In the genomic region with DNA sequence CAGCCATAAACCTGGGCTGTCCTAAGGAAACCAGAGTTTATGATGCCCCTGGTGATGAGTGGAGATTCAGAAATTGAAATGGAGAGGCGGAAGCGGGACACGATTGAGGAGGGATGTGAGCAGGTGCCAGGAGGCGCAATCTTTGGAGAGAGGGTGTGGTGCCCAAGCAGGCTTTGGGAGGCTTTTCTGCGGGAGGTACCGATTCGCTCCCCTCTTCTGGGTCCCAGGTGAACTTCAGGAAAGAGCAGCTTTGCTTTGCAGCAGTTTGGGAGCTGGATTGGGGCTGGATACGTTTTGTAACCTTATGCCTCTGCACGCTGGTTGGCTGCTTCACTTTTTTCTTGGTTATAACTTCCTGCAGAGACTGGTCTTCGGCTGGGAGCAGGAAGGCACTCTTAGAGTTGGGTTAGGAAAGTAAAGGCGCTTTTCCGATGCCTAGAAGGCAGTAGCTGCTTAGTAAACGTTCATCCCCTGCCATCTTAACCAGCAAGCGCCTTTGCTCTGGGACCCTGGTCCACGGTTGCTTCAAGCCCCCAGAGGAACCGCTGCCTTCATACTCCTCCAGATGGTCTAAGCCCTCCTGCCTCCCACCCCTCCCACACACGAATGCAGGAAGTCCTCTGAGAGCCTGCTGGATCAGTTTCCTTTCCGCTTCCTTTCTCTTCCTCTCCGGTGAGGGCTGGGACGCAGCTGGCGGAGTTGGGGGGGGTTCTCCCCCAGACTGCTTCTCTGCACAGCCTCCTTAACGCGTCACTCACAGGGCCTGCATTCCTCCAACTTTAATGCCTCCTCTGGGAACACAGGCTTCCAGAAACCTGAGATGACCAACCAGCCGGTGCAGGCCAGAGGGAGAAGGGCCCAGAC, we compare ENCODE assay signal across 9 cellular contexts. TPM values are rescaled to one million over a fixed set of nuclear protein-coding genes. Genes with fewer than 3 reads are reported as not detected.
DNase-seq lines count a peak whose midpoint lies in the region; ATAC-seq, FAIRE-seq and TF ChIP-seq lines count a peak whose summit lies in the region.
"Had no signal": no experiment of that assay in that cellular context is flagged by ENCODE, and none has a peak within 500 bp of the region (broad histone marks: within the 10 kb centered on the region; RNA-seq: fewer than 3 reads in every experiment).

No MANE protein-coding gene starts in this region.

- BruUV-seq in HepG2 (replicated peaks; lab: Mats Ljungman, UMichigan) = no TSS peak

- ATAC-seq in HepG2 = peak; percentile 62

- TF ChIP-seq POLR2A in HepG2 (IDR thresholded peaks at IDR 0.05; ENCODE audit: insufficient read depth in 1 of 2, low read depth in 2 of 2, low read length in 2 of 2) = no peak

- H3K9me3 ChIP-seq in HUES64 (ENCODE audit: insufficient read depth, low read depth, low read length) (no peaks in the 10 kb centered on the region), astrocyte (ENCODE audit: insufficient read depth, low read depth, low read length) (no peaks in the 10 kb centered on the region), HepG2 (ENCODE audit: low read length) (no peaks in the 10 kb centered on the region), tibial artery (no peaks in the 10 kb centered on the region)

- no peaks in the 10 kb centered on the region for H4K20me1 ChIP-seq in astrocyte (ENCODE audit: insufficient read depth, low read length)
- H4K20me1 ChIP-seq in HepG2 (ENCODE audit: insufficient read depth, low read length) = no peaks in the 10 kb centered on the region

- H3K36me3 Mint-ChIP-seq in astrocyte (ENCODE audit: low read depth, unreplicated experiment) (no peaks in the 10 kb centered on the region), progenitor cell of endocrine pancreas (ENCODE audit: insufficient read depth) (no peaks in the 10 kb centered on the region)
- H3K36me3 Mint-ChIP-seq in activated CD4-positive, alpha-beta T cell treated with anti-CD3 and anti-CD28 coated beads, Interleukin-2, amount 10 ng/mL, durations not matched to agents 24 days and 14 days (ENCODE audit: low read depth) = no peaks in the 10 kb centered on the region
- H3K36me3 Mint-ChIP-seq: activated naive CD8-positive, alpha-beta T cell had no signal

- peak overlapping the region; percentile 84 for H2AFZ ChIP-seq in astrocyte (ENCODE audit: low read depth, low read length)
- H2AFZ ChIP-seq in HepG2 (ENCODE audit: low read length) = peak overlapping the region; percentile 54

- H3K79me2 ChIP-seq in astrocyte (ENCODE audit: insufficient read depth, low read length) = no peaks in the 10 kb centered on the region
- H3K79me2 ChIP-seq in HepG2 (ENCODE audit: insufficient read depth, low read length) = no peaks in the 10 kb centered on the region

- peaks cover 21% of the 10 kb centered on the region for H3K27me3 Mint-ChIP-seq in astrocyte (ENCODE audit: low read depth, unreplicated experiment)
- H3K27me3 Mint-ChIP-seq in progenitor cell of endocrine pancreas = peaks cover 18% of the 10 kb centered on the region
- peaks cover 6% of the 10 kb centered on the region for H3K27me3 Mint-ChIP-seq in activated CD4-positive, alpha-beta T cell treated with anti-CD3 and anti-CD28 coated beads, Interleukin-2, amount 10 ng/mL, durations not matched to agents 24 days and 14 days

- H3K36me3 ChIP-seq in HUES64 (ENCODE audit: insufficient read depth, low read length) (no peaks in the 10 kb centered on the region), astrocyte (ENCODE audit: insufficient read depth, low read length) (no peaks in the 10 kb centered on the region), HepG2 (replicated peaks in 1 of 2; ENCODE audit: control insufficient read depth in 1 of 2, insufficient read depth in 2 of 2, low read length in 2 of 2) (no peaks in the 10 kb centered on the region), tibial artery (no peaks in the 10 kb centered on the region)

- intact Hi-C loops in HepG2 (cut with micrococcal nuclease; ENCODE audit: unreplicated experiment) = no loop called here
- intact Hi-C loops in tibial artery (cut with DNase I; ENCODE audit: low total_unique reads) = loop anchor here (10.0 kb wide), 1 partner anchor 108 kb away; no protein-coding TSS in a partner anchor
- intact Hi-C loops in activated CD4-positive, alpha-beta T cell treated with anti-CD3 and anti-CD28 coated beads, Interleukin-2, amount 10 ng/mL, durations not matched to agents 24 days and 14 days (cut with micrococcal nuclease) = loop anchor here (1.0 kb wide), 1 partner anchor 12 kb away; no protein-coding TSS in a partner anchor

- TF ChIP-seq RAD21 in HepG2 (CRISPR knock-in tag; IDR thresholded peaks at IDR 0.05) = no peak

- H3K4me2 ChIP-seq in astrocyte (ENCODE audit: low read length) (peak overlapping the region; percentile 57), HepG2 (ENCODE audit: low read depth, low read length) (peak overlapping the region; percentile 76)

- H3K4me3 ChIP-seq in HUES64 (ENCODE audit: low read length) = no peak overlapping the region
- no peak overlapping the region for H3K4me3 ChIP-seq in astrocyte (ENCODE audit: insufficient read depth, low read depth, low read length)
- H3K4me3 ChIP-seq in HepG2 (replicated peaks in 1 of 3; ENCODE audit: insufficient read depth in 1 of 3, low read depth in 2 of 3, low read length in 3 of 3) = peak overlapping the region; percentile 26 to 61 (median 36); a peak in 5 of 6 replicates
- peak overlapping the region; percentile 23 to 51 for H3K4me3 ChIP-seq in tibial artery

- H3K27me3 ChIP-seq in HUES64 (ENCODE audit: insufficient read depth, low read length) (no peaks in the 10 kb centered on the region), astrocyte (ENCODE audit: insufficient read depth, low read length) (no peaks in the 10 kb centered on the region), HepG2 (ENCODE audit: control insufficient read depth in 1 of 2, insufficient read depth in 2 of 2, low read length in 2 of 2) (peaks cover 0 to 2% of the 10 kb centered on the region in 2 experiments; a peak in 2 of 5 replicates), tibial artery (no peaks in the 10 kb centered on the region)

- H3K27ac Mint-ChIP-seq in astrocyte (ENCODE audit: unreplicated experiment) = peak overlapping the region; percentile 34
- H3K27ac Mint-ChIP-seq in progenitor cell of endocrine pancreas = no peak overlapping the region
- H3K27ac Mint-ChIP-seq in activated CD4-positive, alpha-beta T cell treated with anti-CD3 and anti-CD28 coated beads, Interleukin-2, amount 10 ng/mL, durations not matched to agents 24 days and 14 days = no peak overlapping the region
- H3K27ac Mint-ChIP-seq: activated naive CD8-positive, alpha-beta T cell had no signal

- TF ChIP-seq CTCF in astrocyte (IDR thresholded peaks at IDR 0.05; ENCODE audit: insufficient read depth, low read depth, low read length) (no peak), HepG2 (CRISPR knock-in tag; IDR thresholded peaks at IDR 0.05) (no peak), tibial artery (IDR thresholded peaks at IDR 0.05) (no peak), progenitor cell of endocrine pancreas (IDR thresholded peaks at IDR 0.05; ENCODE audit: unreplicated experiment) (no peak)

- no peak overlapping the region for H3K4me3 Mint-ChIP-seq in astrocyte (ENCODE audit: unreplicated experiment)
- H3K4me3 Mint-ChIP-seq in progenitor cell of endocrine pancreas (ENCODE audit: low read depth) = no peak overlapping the region
- no peak overlapping the region for H3K4me3 Mint-ChIP-seq in activated CD4-positive, alpha-beta T cell treated with anti-CD3 and anti-CD28 coated beads, Interleukin-2, amount 10 ng/mL, durations not matched to agents 24 days and 14 days
- H3K4me3 Mint-ChIP-seq: activated naive CD8-positive, alpha-beta T cell had no signal

- POLR2A ChIA-PET in HepG2 (lab: Yijun Ruan, JAX) = interaction anchor here (0.8 kb wide), 1 partner anchor 14 kb away, joined by 3 read pairs; no protein-coding TSS in a partner anchor

- in situ Hi-C loops in HepG2 (cut with HindIII; ENCODE audit: extremely low pct_ligation_motif_present, low pct_unique_long_range_greater_than_20kb) = no loop called here

- FAIRE-seq in astrocyte (lab: Jason Lieb, UNC) (no peak), HepG2 (lab: Jason Lieb, UNC) (no peak)

- TF ChIP-seq EP300 in HepG2 (IDR thresholded peaks at IDR 0.05; ENCODE audit: low read depth in 2 of 2, low read length in 2 of 2) (no peak), HepG2 (CRISPR knock-in tag; IDR thresholded peaks at IDR 0.05; ENCODE audit: borderline replicate concordance) (no peak)

- H3K9me3 Mint-ChIP-seq in astrocyte (ENCODE audit: unreplicated experiment) (no peaks in the 10 kb centered on the region), progenitor cell of endocrine pancreas (ENCODE audit: low read depth) (no peaks in the 10 kb centered on the region)
- no peaks in the 10 kb centered on the region for H3K9me3 Mint-ChIP-seq in activated CD4-positive, alpha-beta T cell treated with anti-CD3 and anti-CD28 coated beads, Interleukin-2, amount 10 ng/mL, durations not matched to agents 24 days and 14 days

- H3K4me1 ChIP-seq in HUES64 (ENCODE audit: insufficient read depth, low read length) = peaks cover 7% of the 10 kb centered on the region
- peaks cover 4% of the 10 kb centered on the region for H3K4me1 ChIP-seq in astrocyte (ENCODE audit: insufficient read depth, low read length)
- peaks cover 47% of the 10 kb centered on the region for H3K4me1 ChIP-seq in HepG2 (ENCODE audit: insufficient read depth, low read length)
- peaks cover 0 to 15% (median 14%) of the 10 kb centered on the region in 4 donors for H3K4me1 ChIP-seq in tibial artery

- H3K9ac ChIP-seq in HUES64 (ENCODE audit: low read depth, low read length) (0 out of 2 replicates have a peak overlapping the region, but pooled peaks have one; percentile 0), astrocyte (ENCODE audit: low read length) (no peak overlapping the region), HepG2 (ENCODE audit: insufficient read depth, low read depth, low read length) (peak overlapping the region; percentile 10; the same call in 1 of the 2 replicates)

- WGBS in HUES64 = 65% methylated on average over 22 of the region's 24 CpGs
- 35% methylated on average over 18 of the region's 24 CpGs for WGBS in HepG2 (ENCODE audit: low lambda C conversion rate)

- H3K27ac ChIP-seq in HUES64 (ENCODE audit: low read depth, low read length) (0 out of 2 replicates have a peak overlapping the region, but pooled peaks have one; percentile 11), astrocyte (ENCODE audit: low read depth, low read length) (no peak overlapping the region), HepG2 (ENCODE audit: extremely low read length, insufficient read depth, low read length) (no peak overlapping the region), tibial artery (peak overlapping the region; percentile 32 to 52)

- CTCF ChIA-PET in HepG2 (lab: Yijun Ruan, JAX; ENCODE audit: low intra/inter-chr PET ratio, low total read pairs) = no interaction called here

- DNase-seq in astrocyte (ENCODE audit: low read depth) = no peak
- DNase-seq in HepG2 (ENCODE audit: low spot score) = no peak
- DNase-seq in tibial artery = peak; percentile 38 to 64
- no peak for DNase-seq in progenitor cell of endocrine pancreas (ENCODE audit: low spot score, unreplicated experiment)
- no peak for DNase-seq in GM19240 (ENCODE audit: insufficient read length, low spot score)
- DNase-seq in activated CD4-positive, alpha-beta T cell treated with anti-CD3 and anti-CD28 coated beads, Interleukin-2, amount 10 ng/mL, durations not matched to agents 24 days and 14 days = no peak
- DNase-seq: NCI-H774 had no signal

- H3K4me1 Mint-ChIP-seq in astrocyte (ENCODE audit: low read depth, unreplicated experiment) = peaks cover 5% of the 10 kb centered on the region
- H3K4me1 Mint-ChIP-seq in progenitor cell of endocrine pancreas (ENCODE audit: low read depth) = peaks cover 1% of the 10 kb centered on the region
- peaks cover 39% of the 10 kb centered on the region for H3K4me1 Mint-ChIP-seq in activated CD4-positive, alpha-beta T cell treated with anti-CD3 and anti-CD28 coated beads, Interleukin-2, amount 10 ng/mL, durations not matched to agents 24 days and 14 days

RNA-seq across cellular contexts. Expression of gene NEK6, which starts 15.2 kb away (rescaled TPM):
- polyA plus RNA-seq in HUES64 (2013, experiment 1 of 2) = 9.8 TPM
- polyA plus RNA-seq in HUES64 (2013, experiment 2 of 2) = 14.3 TPM
- 55.7 and 76.8 TPM in 2 replicates for total RNA-seq in astrocyte
- total RNA-seq in HepG2 (2016; rRNA removed; fragmentation: Illumina TruSeq; extraction: Trizol) = 30.4 and 44.7 TPM in 2 replicates
- total RNA-seq in HepG2 (2016; cell fraction: cytosol; rRNA removed; fragmentation: Illumina TruSeq; extraction: Trizol; ENCODE audit: low read depth) = 24.6 and 26.3 TPM in 2 replicates
- 33.2 and 37.5 TPM in 2 replicates for total RNA-seq in HepG2 (2016; cell fraction: insoluble cytoplasmic fraction; rRNA removed; fragmentation: Illumina TruSeq; extraction: Trizol)
- total RNA-seq in HepG2 (2016; cell fraction: membrane; rRNA removed; fragmentation: Illumina TruSeq; extraction: Trizol) = 49.4 and 52.7 TPM in 2 replicates
- 18.1 and 19.8 TPM in 2 replicates for total RNA-seq in HepG2 (2016; cell fraction: nucleus; rRNA removed; fragmentation: Illumina TruSeq; extraction: Trizol)
- 119 and 127 TPM in 2 replicates for polyA plus RNA-seq in HepG2 (2011; rRNA removed)
- polyA plus RNA-seq in HepG2 (2011; cell fraction: cytosol; rRNA removed) = 131 and 138 TPM in 2 replicates
- polyA plus RNA-seq in HepG2 (2011; cell fraction: nucleus; rRNA removed) = 94.1 and 101 TPM in 2 replicates
- polyA plus RNA-seq in HepG2 (2012) = 75.9 and 86.0 TPM in 2 replicates
- 55.6 and 62.7 TPM in 2 replicates for polyA plus RNA-seq in HepG2 (2016; cell fraction: cytosol; fragmentation: Illumina TruSeq; extraction: Trizol; ENCODE audit: low read depth)
- 71.0 and 74.4 TPM in 2 replicates for polyA plus RNA-seq in HepG2 (2016; cell fraction: insoluble cytoplasmic fraction; fragmentation: Illumina TruSeq; extraction: Trizol; ENCODE audit: low read depth)
- 68.1 and 79.5 TPM in 2 replicates for polyA plus RNA-seq in HepG2 (2016; cell fraction: membrane; fragmentation: Illumina TruSeq; extraction: Trizol; ENCODE audit: low read depth)
- 41.9 and 42.8 TPM in 2 replicates for polyA plus RNA-seq in HepG2 (2016; cell fraction: nucleus; fragmentation: Illumina TruSeq; extraction: Trizol; ENCODE audit: insufficient read depth, low read depth)
- polyA minus RNA-seq in HepG2 (2011; rRNA and poly(A)+ RNA removed; ENCODE audit: low replicate concordance) = 13.4 and 281 TPM in 2 replicates
- 74.6 and 87.4 TPM in 2 replicates for polyA minus RNA-seq in HepG2 (2011; cell fraction: cytosol; rRNA and poly(A)+ RNA removed)
- polyA minus RNA-seq in HepG2 (2011; cell fraction: nucleus; rRNA and poly(A)+ RNA removed) = 49.3 and 50.8 TPM in 2 replicates
- 23.9 and 24.4 TPM in 2 replicates for total RNA-seq in progenitor cell of endocrine pancreas
- total RNA-seq in activated CD4-positive, alpha-beta T cell treated with anti-CD3 and anti-CD28 coated beads, Interleukin-2, amount 10 ng/mL, durations not matched to agents 24 days and 14 days = 26.4 and 32.5 TPM in 2 replicates

Comparison
In these comparisons a context has a peak if more than half of its experiments do, and no peak if none do; other contexts are left out.
1. H3K27ac ChIP-seq: peak in HUES64 (single experiment) and tibial artery (2 of 2); none in astrocyte (single experiment) and HepG2 (single experiment).
2. H3K4me3 ChIP-seq: peak in HepG2 (3 of 3) and tibial artery (2 of 2); none in HUES64 (single experiment) and astrocyte (single experiment).
3. DNase-seq: peak in tibial artery (2 of 2); none in astrocyte (single experiment), HepG2 (single experiment), progenitor cell of endocrine pancreas (single experiment), GM19240 (single experiment) and activated CD4-positive, alpha-beta T cell treated with anti-CD3 and anti-CD28 coated beads, Interleukin-2, amount 10 ng/mL, durations not matched to agents 24 days and 14 days (single experiment).